ENCODE assay signal across 11 cellular contexts in genomic region chr5:39422886-39423285, GRCh38. TPM values are rescaled to one million over a fixed set of nuclear protein-coding genes. Genes with fewer than 3 reads are reported as not detected.
DNase-seq lines count a peak whose midpoint lies in the region; ATAC-seq and TF ChIP-seq lines count a peak whose summit lies in the region.
"Had no signal": no experiment of that assay in that cellular context is flagged by ENCODE, and none has a peak within 500 bp of the region (broad histone marks: within the 10 kb centered on the region; RNA-seq: fewer than 3 reads in every experiment).

No MANE protein-coding gene starts in this region.

- no peak overlapping the region for H3K27ac ChIP-seq in Karpas-422 (ENCODE audit: low read length)

- H3K4me2 ChIP-seq in skeletal muscle satellite cell (ENCODE audit: low read length) (peak overlapping the region; percentile 79), Karpas-422 (ENCODE audit: low read depth, low read length, poor library complexity, severe bottlenecking) (no peak overlapping the region)

- no peak for ATAC-seq in HG03108 (IDR thresholded peaks at IDR 0.05; ENCODE audit: unreplicated experiment)
- no peak for ATAC-seq in HG03045 (IDR thresholded peaks at IDR 0.05; ENCODE audit: unreplicated experiment)
- ATAC-seq: naive thymus-derived CD4-positive, alpha-beta T cell had no signal

- H3K27me3 ChIP-seq in skeletal muscle satellite cell (ENCODE audit: control insufficient read depth, insufficient read depth, low read length) (no peaks in the 10 kb centered on the region), Karpas-422 (ENCODE audit: low read length) (no peaks in the 10 kb centered on the region)

- DNase-seq in ELR (ENCODE audit: low read depth) (peak; percentile 36), cardiac fibroblast (ENCODE audit: low read depth in 2 of 2) (no peak), kidney tubule cell (ENCODE audit: low spot score) (peak; percentile 52), NCI-H2029 treated with DMSO at 0.1 percent for 48 hours (lab: John Stamatoyannopoulos, UW) (no peak), Karpas-422 (no peak)
- DNase-seq: naive thymus-derived CD4-positive, alpha-beta T cell; NCI-H1105; NCI-H774 had no signal

- H4K20me1 ChIP-seq in Karpas-422 (ENCODE audit: insufficient read depth, low read depth, low read length), result no peaks in the 10 kb centered on the region

- H3K36me3 ChIP-seq in skeletal muscle satellite cell (ENCODE audit: insufficient read depth, low read length), result peaks cover 8% of the 10 kb centered on the region
- H3K36me3 ChIP-seq in Karpas-422 (ENCODE audit: insufficient read depth, low read length), result no peaks in the 10 kb centered on the region

- no peak overlapping the region for H2AFZ ChIP-seq in Karpas-422 (ENCODE audit: low read length)

- no peak for TF ChIP-seq CTCF in cardiac fibroblast (IDR thresholded peaks at IDR 0.05; ENCODE audit: low read depth, low read length)

- H3K4me3 ChIP-seq in cardiac fibroblast (replicated peaks in 1 of 2; ENCODE audit: low read depth in 2 of 2, low read length in 2 of 2) (peak overlapping the region; percentile 75 to 80), skeletal muscle satellite cell (ENCODE audit: low read length) (peak overlapping the region; percentile 84), Karpas-422 (ENCODE audit: low read length) (no peak overlapping the region)

- no peaks in the 10 kb centered on the region for H3K79me2 ChIP-seq in Karpas-422 (ENCODE audit: low read length)

- H3K4me1 ChIP-seq in skeletal muscle satellite cell (ENCODE audit: control insufficient read depth, insufficient read depth, low read length) (peaks cover 60% of the 10 kb centered on the region), Karpas-422 (ENCODE audit: low read length) (no peaks in the 10 kb centered on the region)

- peak overlapping the region; percentile 95 for H3K9ac ChIP-seq in skeletal muscle satellite cell (ENCODE audit: low read depth, low read length)
- H3K9ac ChIP-seq in Karpas-422 (ENCODE audit: low read length), result no peak overlapping the region

- no peaks in the 10 kb centered on the region for H3K9me2 ChIP-seq in Karpas-422 (replicated peaks; ENCODE audit: insufficient read depth, low read length)

- H3K9me3 ChIP-seq in skeletal muscle satellite cell (replicated peaks; ENCODE audit: low read length) (no peaks in the 10 kb centered on the region), Karpas-422 (ENCODE audit: low read length) (no peaks in the 10 kb centered on the region)

RNA-seq across cellular contexts. Expression of gene DAB2, which starts 1.9 kb away (rescaled TPM):
- 46.9 and 53.5 TPM in 2 replicates for total RNA-seq in skeletal muscle satellite cell (2012; rRNA removed)
- not detected in 2 replicates for total RNA-seq in Karpas-422 (2014; rRNA removed; shearing (Covaris generic); ENCODE audit: low replicate concordance)

RNA-seq across cellular contexts. Expression of gene C9, which starts 58.6 kb away (rescaled TPM):
- total RNA-seq in skeletal muscle satellite cell (2012; rRNA removed), result not detected in 2 replicates
- not detected in 2 replicates for total RNA-seq in Karpas-422 (2014; rRNA removed; shearing (Covaris generic); ENCODE audit: low replicate concordance)
- total RNA-seq: naive thymus-derived CD4-positive, alpha-beta T cell had no signal

Comparison
In these comparisons a context has a peak if more than half of its experiments do, and no peak if none do; other contexts are left out.
1. DNase-seq: peak in ELR (single experiment) and kidney tubule cell (single experiment); none in cardiac fibroblast (0 of 2), NCI-H2029 treated with DMSO at 0.1 percent for 48 hours (single experiment) and Karpas-422 (single experiment).